Comparison of ENCODE assay signal across 19 cellular contexts in the genomic region with DNA sequence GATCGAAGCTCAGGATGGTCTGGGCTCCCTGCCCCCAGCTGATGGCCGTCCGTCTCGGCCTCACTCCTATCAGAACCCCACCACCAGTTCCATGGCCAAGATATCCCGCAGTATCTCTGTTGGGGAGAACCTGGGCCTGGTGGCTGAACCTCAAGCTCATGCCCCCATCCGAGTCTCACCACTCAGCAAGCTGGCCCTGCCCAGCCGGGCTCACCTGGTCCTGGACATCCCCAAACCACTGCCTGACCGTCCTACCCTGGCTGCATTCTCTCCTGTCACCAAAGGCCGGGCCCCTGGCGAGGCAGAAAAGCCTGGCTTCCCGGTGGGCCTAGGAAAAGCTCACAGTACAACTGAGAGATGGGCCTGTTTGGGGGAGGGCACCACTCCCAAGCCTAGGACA. TPM values are rescaled to one million over a fixed set of nuclear protein-coding genes. Genes with fewer than 3 reads are reported as not detected.
DNase-seq lines count a peak whose midpoint lies in the region; ATAC-seq, FAIRE-seq and TF ChIP-seq lines count a peak whose summit lies in the region.
"Had no signal": no experiment of that assay in that cellular context is flagged by ENCODE, and none has a peak within 500 bp of the region (broad histone marks: within the 10 kb centered on the region; RNA-seq: fewer than 3 reads in every experiment).

No MANE protein-coding gene starts in this region.

- no peaks in the 10 kb centered on the region for H3K27me3 Mint-ChIP-seq in stimulated activated naive CD8-positive, alpha-beta T cell treated with anti-CD3 and anti-CD28 coated beads, Interleukin-15, amount 100 ng/mL, for 72 hours
- H3K27me3 Mint-ChIP-seq: CD4-positive, alpha-beta memory T cell had no signal

- H3K9me3 ChIP-seq in right cardiac atrium (ENCODE audit: control insufficient read depth, low read length) (no peaks in the 10 kb centered on the region), left ventricle myocardium inferior (replicated peaks) (no peaks in the 10 kb centered on the region), kidney (ENCODE audit: control insufficient read depth in 1 of 2, low read length in 2 of 2) (no peaks in the 10 kb centered on the region), osteoblast (ENCODE audit: low read depth, low read length) (no peaks in the 10 kb centered on the region)

- no peak overlapping the region for H3K4me3 ChIP-seq in right cardiac atrium (ENCODE audit: low read length)
- no peak overlapping the region for H3K4me3 ChIP-seq in left ventricle myocardium inferior
- no peak overlapping the region for H3K4me3 ChIP-seq in kidney (ENCODE audit: low read length in 2 of 2)
- H3K4me3 ChIP-seq in osteoblast (ENCODE audit: insufficient read depth, low read length) = no peak overlapping the region
- H3K4me3 ChIP-seq: GM23248 had no signal

- ATAC-seq in right cardiac atrium (no peak), GM18502 (IDR thresholded peaks at IDR 0.05; ENCODE audit: poor library complexity, unreplicated experiment) (no peak)
- no peak for ATAC-seq in stimulated activated naive CD8-positive, alpha-beta T cell treated with anti-CD3 and anti-CD28 coated beads, Interleukin-15, amount 100 ng/mL, for 72 hours

- H4K20me1 ChIP-seq in osteoblast (ENCODE audit: insufficient read depth, low read length) = no peaks in the 10 kb centered on the region

- no peak for FAIRE-seq in kidney (lab: Jason Lieb, UNC)
- FAIRE-seq: GM12891, GM19239, H1 had no signal

- no peak overlapping the region for H3K27ac ChIP-seq in right cardiac atrium (ENCODE audit: low read length)
- no peak overlapping the region for H3K27ac ChIP-seq in left ventricle myocardium inferior (replicated peaks)
- no peak overlapping the region for H3K27ac ChIP-seq in kidney (ENCODE audit: low read depth in 2 of 2, low read length in 2 of 2)
- no peak overlapping the region for H3K27ac ChIP-seq in osteoblast (ENCODE audit: low read depth, low read length)
- H3K27ac ChIP-seq: GM23248 had no signal

- no peak overlapping the region for H3K27ac Mint-ChIP-seq in stimulated activated naive CD8-positive, alpha-beta T cell treated with anti-CD3 and anti-CD28 coated beads, Interleukin-15, amount 100 ng/mL, for 72 hours

- DNase-seq in right cardiac atrium (peak in 2 of 3 donors; percentile 30 to 46), left ventricle myocardium inferior (no peak), kidney (peak; percentile 52), osteoblast (ENCODE audit: insufficient read length, low spot score, missing footprints) (peak; percentile 38)
- DNase-seq in stimulated activated naive CD8-positive, alpha-beta T cell treated with anti-CD3 and anti-CD28 coated beads, Interleukin-15, amount 100 ng/mL, for 72 hours = no peak
- DNase-seq: C1 segment of cervical spinal cord; Calu3; CD4-positive, alpha-beta memory T cell; COR-L47; DMS53; DMS79 treated with DMSO at 0.1 percent for 48 hours; GF-D8; GM23248; H7; HCEC 1CT had no signal

- no peaks in the 10 kb centered on the region for H3K27me3 ChIP-seq in right cardiac atrium (ENCODE audit: control insufficient read depth, insufficient read depth)
- no peaks in the 10 kb centered on the region for H3K27me3 ChIP-seq in left ventricle myocardium inferior (ENCODE audit: low read depth)
- no peaks in the 10 kb centered on the region for H3K27me3 ChIP-seq in osteoblast (ENCODE audit: insufficient read depth, low read length)

- H3K9me3 Mint-ChIP-seq in stimulated activated naive CD8-positive, alpha-beta T cell treated with anti-CD3 and anti-CD28 coated beads, Interleukin-15, amount 100 ng/mL, for 72 hours = no peaks in the 10 kb centered on the region
- H3K9me3 Mint-ChIP-seq: CD4-positive, alpha-beta memory T cell had no signal

- H3K36me3 ChIP-seq in left ventricle myocardium inferior (peaks cover 61% of the 10 kb centered on the region), kidney (ENCODE audit: control insufficient read depth in 1 of 2, insufficient read depth in 2 of 2, low read length in 2 of 2) (peaks cover 13 to 20% of the 10 kb centered on the region in 2 donors), osteoblast (ENCODE audit: insufficient read depth, low read length) (peaks cover 41% of the 10 kb centered on the region)

- H3K4me1 Mint-ChIP-seq in stimulated activated naive CD8-positive, alpha-beta T cell treated with anti-CD3 and anti-CD28 coated beads, Interleukin-15, amount 100 ng/mL, for 72 hours = peaks cover 13% of the 10 kb centered on the region

- H3K9ac ChIP-seq in kidney (ENCODE audit: low read length in 2 of 2) = no peak overlapping the region
- H3K9ac ChIP-seq: GM23248 had no signal

- H2AFZ ChIP-seq in osteoblast (ENCODE audit: low read length) = no peak overlapping the region
- H2AFZ ChIP-seq: GM23248 had no signal

- H3K4me1 ChIP-seq in right cardiac atrium (ENCODE audit: control insufficient read depth, insufficient read depth, low read length) = no peaks in the 10 kb centered on the region
- peaks cover 13% of the 10 kb centered on the region for H3K4me1 ChIP-seq in left ventricle myocardium inferior
- peaks cover under 1 to 4% of the 10 kb centered on the region in 2 donors for H3K4me1 ChIP-seq in kidney (ENCODE audit: control insufficient read depth in 1 of 2, insufficient read depth in 1 of 2, low read depth in 1 of 2, low read length in 2 of 2)
- peaks cover 8% of the 10 kb centered on the region for H3K4me1 ChIP-seq in osteoblast (ENCODE audit: insufficient read depth, low read length)

- intact Hi-C loops in right cardiac atrium (cut with DNase I) (no loop called here), left ventricle myocardium inferior (cut with micrococcal nuclease) (no loop called here), kidney (cut with DNase I) (no loop called here)

- no peaks in the 10 kb centered on the region for H3K79me2 ChIP-seq in osteoblast (ENCODE audit: insufficient read depth, low read length)

- no peak overlapping the region for H3K4me2 ChIP-seq in osteoblast (ENCODE audit: insufficient read depth, low read length)

- 89% methylated on average over 11 of the region's 11 CpGs for WGBS in right cardiac atrium

- TF ChIP-seq CTCF in left ventricle myocardium inferior (IDR thresholded peaks at IDR 0.05; ENCODE audit: borderline replicate concordance) (no peak), kidney (IDR thresholded peaks at IDR 0.05; ENCODE audit: borderline replicate concordance, extremely low read depth, insufficient read depth) (no peak), osteoblast (IDR thresholded peaks at IDR 0.05; ENCODE audit: extremely low read depth, low read depth, low read length) (no peak)

- no peak overlapping the region for H3K4me3 Mint-ChIP-seq in stimulated activated naive CD8-positive, alpha-beta T cell treated with anti-CD3 and anti-CD28 coated beads, Interleukin-15, amount 100 ng/mL, for 72 hours
- H3K4me3 Mint-ChIP-seq: CD4-positive, alpha-beta memory T cell had no signal

RNA-seq across cellular contexts. Expression of a gene that starts 4.4 kb away (rescaled TPM):
- total RNA-seq in right cardiac atrium (10 to 100 TPM in 3 of 4 donors, 1 to 10 TPM in 1; 8.5 to 17.2 (median 16.2) TPM), left ventricle myocardium inferior (12.1 TPM), kidney (16.2 TPM), osteoblast (1.2 and 1.4 TPM in 2 replicates)
- polyA plus RNA-seq in right cardiac atrium (16.5 TPM), kidney (ENCODE audit: insufficient read depth, low read depth, low replicate concordance) (17.6 TPM)

RNA-seq across cellular contexts. Expression of a gene that starts 15.1 kb away (rescaled TPM):
- total RNA-seq in right cardiac atrium (1 to 10 TPM; 1.8 to 7.1 (median 5.8) TPM), left ventricle myocardium inferior (3.8 TPM), kidney (8.3 TPM), osteoblast (0.72 and 1.2 TPM in 2 replicates)
- polyA plus RNA-seq in right cardiac atrium (3.9 TPM), kidney (ENCODE audit: insufficient read depth, low read depth, low replicate concordance) (4.8 TPM)

RNA-seq across cellular contexts. Expression of a gene that starts 49.2 kb away (rescaled TPM):
- total RNA-seq in right cardiac atrium (10 to 100 TPM; 16.0 to 20.4 (median 19.2) TPM), left ventricle myocardium inferior (13.6 TPM), kidney (28.6 TPM), osteoblast (22.8 and 25.6 TPM in 2 replicates)
- polyA plus RNA-seq in right cardiac atrium (11.2 TPM), kidney (ENCODE audit: insufficient read depth, low read depth, low replicate concordance) (3.7 TPM)

Comparison
In these comparisons a context has a peak if more than half of its experiments do, and no peak if none do; other contexts are left out.
1. DNase-seq: peak in right cardiac atrium (2 of 3), kidney (single experiment) and osteoblast (single experiment); none in left ventricle myocardium inferior (single experiment) and stimulated activated naive CD8-positive, alpha-beta T cell treated with anti-CD3 and anti-CD28 coated beads, Interleukin-15, amount 100 ng/mL, for 72 hours (0 of 2).